9 cellular contexts compared by ENCODE assay signal in genomic region chr17:82871056-82871775, GRCh38. TPM values are rescaled to one million over a fixed set of nuclear protein-coding genes. Genes with fewer than 3 reads are reported as not detected.
DNase-seq lines count a peak whose midpoint lies in the region; ATAC-seq and TF ChIP-seq lines count a peak whose summit lies in the region.
"Had no signal": no experiment of that assay in that cellular context is flagged by ENCODE, and none has a peak within 500 bp of the region (broad histone marks: within the 10 kb centered on the region; RNA-seq: fewer than 3 reads in every experiment).

No MANE protein-coding gene starts in this region.

- H3K4me1 Mint-ChIP-seq in Calu3 (ENCODE audit: low read depth, unreplicated experiment) = peaks cover 12% of the 10 kb centered on the region

- no peak overlapping the region for H3K27ac ChIP-seq in Karpas-422 (ENCODE audit: low read length)

- no peaks in the 10 kb centered on the region for H3K9me2 ChIP-seq in Karpas-422 (replicated peaks; ENCODE audit: insufficient read depth, low read length)

- H4K20me1 ChIP-seq in Karpas-422 (ENCODE audit: insufficient read depth, low read depth, low read length) = no peaks in the 10 kb centered on the region

- no peaks in the 10 kb centered on the region for H3K27me3 ChIP-seq in Karpas-422 (ENCODE audit: low read length)

- no peak overlapping the region for H3K4me3 Mint-ChIP-seq in Calu3 (ENCODE audit: low read depth, unreplicated experiment)

- H3K27me3 Mint-ChIP-seq in Calu3 (ENCODE audit: unreplicated experiment) = no peaks in the 10 kb centered on the region

- H3K4me2 ChIP-seq in Karpas-422 (ENCODE audit: low read depth, low read length, poor library complexity, severe bottlenecking) = no peak overlapping the region

- no peak overlapping the region for H3K27ac Mint-ChIP-seq in Calu3 (ENCODE audit: unreplicated experiment)

- peak; percentile 72 for ATAC-seq in GM19395 (IDR thresholded peaks at IDR 0.05; ENCODE audit: unreplicated experiment)
- peak; percentile 65 for ATAC-seq in HG03135 (IDR thresholded peaks at IDR 0.05; ENCODE audit: unreplicated experiment)
- ATAC-seq in esophagus mucosa = peak; percentile 21

- H3K9me3 ChIP-seq in Karpas-422 (ENCODE audit: low read length) = no peaks in the 10 kb centered on the region

- peak; percentile 88 for DNase-seq in GM10266 (ENCODE audit: extremely low spot score)
- DNase-seq in AG08395 (ENCODE audit: low spot score) = no peak
- no peak for DNase-seq in Calu3
- DNase-seq in NCI-H2107 (lab: John Stamatoyannopoulos, UW) = no peak
- no peak for DNase-seq in Karpas-422

- no peak overlapping the region for H3K9ac ChIP-seq in Karpas-422 (ENCODE audit: low read length)

- peaks cover 19% of the 10 kb centered on the region for H3K36me3 Mint-ChIP-seq in Calu3 (ENCODE audit: insufficient read depth, unreplicated experiment)

- intact Hi-C loops in Calu3 (cut with micrococcal nuclease; ENCODE audit: unreplicated experiment) = no loop called here

- no TSS peak for BruUV-seq in Calu3 (replicated peaks; lab: Mats Ljungman, UMichigan)

- peaks cover 28% of the 10 kb centered on the region for H3K79me2 ChIP-seq in Karpas-422 (ENCODE audit: low read length)

- H3K4me3 ChIP-seq in Karpas-422 (ENCODE audit: low read length) = no peak overlapping the region

- H3K9me3 Mint-ChIP-seq in Calu3 (ENCODE audit: low read depth, unreplicated experiment) = no peaks in the 10 kb centered on the region

- no peaks in the 10 kb centered on the region for H3K36me3 ChIP-seq in Karpas-422 (ENCODE audit: insufficient read depth, low read length)

- peaks cover 35% of the 10 kb centered on the region for H3K4me1 ChIP-seq in Karpas-422 (ENCODE audit: low read length)

- no peak overlapping the region for H2AFZ ChIP-seq in Karpas-422 (ENCODE audit: low read length)

- peak; percentile 27 for TF ChIP-seq CTCF in GM10266 (IDR thresholded peaks at IDR 0.05; ENCODE audit: control insufficient read depth, insufficient read depth, low read depth, missing control alignments)
- TF ChIP-seq CTCF in Calu3 (IDR thresholded peaks at IDR 0.05; ENCODE audit: unreplicated experiment) = no peak

- CTCF ChIA-PET in Calu3 (lab: Charles Lee) = no interaction called here

RNA-seq across cellular contexts. Expression of gene ZNF750, which starts 31.4 kb away (rescaled TPM):
- 133 TPM for total RNA-seq in esophagus mucosa
- not detected in 2 replicates for total RNA-seq in Calu3 (2022)
- not detected in 2 replicates for total RNA-seq in Karpas-422 (2014; rRNA removed; shearing (Covaris generic); ENCODE audit: low replicate concordance)
- total RNA-seq: T-helper 2 cell treated with Interferon-gamma antibody and Interleukin-4, amounts not matched to agents 100 ng/mL and 5 ng/mL, for 36 hours had no signal

Comparison
In these comparisons a context has a peak if more than half of its experiments do, and no peak if none do; other contexts are left out.
1. ATAC-seq: peak in every context shown above with its lines; median percentile 72 in GM19395; 65 in HG03135; 21 in esophagus mucosa.
2. RNA of gene ZNF750, which starts 31.4 kb away (total RNA-seq): 133 TPM in esophagus mucosa (single experiment); not detected in Calu3 and not detected in Karpas-422; every median in the first group is over 100 times any median in the second.